16 cellular contexts compared by ENCODE assay signal in the genomic region with DNA sequence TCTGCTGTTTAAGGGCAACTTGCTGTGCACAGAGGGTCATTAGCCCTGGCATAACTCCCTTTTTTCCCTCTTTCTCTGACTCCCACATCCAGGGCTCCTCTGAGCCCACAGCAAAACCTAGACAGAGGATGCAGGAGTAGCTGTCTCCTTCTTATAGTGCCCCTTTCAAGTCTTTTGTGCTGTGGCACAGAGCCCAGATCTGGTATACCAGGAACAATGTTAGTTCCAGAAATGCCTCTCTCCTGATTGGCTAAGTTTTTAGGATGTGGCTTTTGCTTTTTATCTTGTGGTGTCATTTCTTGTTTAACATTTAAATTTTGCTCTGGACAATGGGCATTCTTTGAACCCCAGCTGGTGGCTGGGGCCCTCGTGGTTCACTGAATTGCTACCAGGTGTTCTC. TPM values are rescaled to one million over a fixed set of nuclear protein-coding genes. Genes with fewer than 3 reads are reported as not detected.
A peak's percentile ranks its signal among the peaks of the same experiment; 100 is the strongest.
DNase-seq lines count a peak whose midpoint lies in the region; TF ChIP-seq lines count a peak whose summit lies in the region.
"Had no signal": no experiment of that assay in that cellular context is flagged by ENCODE, and none has a peak within 500 bp of the region (broad histone marks: within the 10 kb centered on the region; RNA-seq: fewer than 3 reads in every experiment).

No MANE protein-coding gene starts in this region.

- H3K27me3 Mint-ChIP-seq in activated naive CD8-positive, alpha-beta T cell treated with anti-CD3 and anti-CD28 coated beads for 36 hours, result no peaks in the 10 kb centered on the region

- TF ChIP-seq CTCF in neutrophil (IDR thresholded peaks at IDR 0.05), result no peak

- no peak overlapping the region for H3K4me3 ChIP-seq in neutrophil (ENCODE audit: low read depth in 1 of 2, low read length in 1 of 2)
- H3K4me3 ChIP-seq: cardiac muscle cell had no signal

- H3K27ac Mint-ChIP-seq in activated naive CD8-positive, alpha-beta T cell treated with anti-CD3 and anti-CD28 coated beads for 36 hours, result peak overlapping the region; percentile 64
- H3K27ac Mint-ChIP-seq: activated T-helper 1 cell treated with anti-CD3 and anti-CD28 coated beads, Interleukin-12 subunit alpha, Interleukin-12 subunit beta, Interleukin-2, Interleukin-4 antibody, amounts not matched to agents 30 ng/mL and 10 ng/mL and 1 ng/mL, durations not matched to agents 14 hours and 24 hours and 36 hours; WTC11 had no signal

- H3K27ac ChIP-seq in neutrophil, result peak overlapping the region; percentile 63
- H3K27ac ChIP-seq: cardiac muscle cell had no signal

- in situ Hi-C loops in KBM-7 (cut with MboI; ENCODE audit: low pct_unique_long_range_greater_than_20kb, low sequenced_read_pairs), result loop anchor here (10.0 kb wide), 1 partner anchor 214 kb away; a partner anchor contains a TSS

- DNase-seq in NCI-H2107 treated with DMSO at 0.1 percent for 48 hours (lab: John Stamatoyannopoulos, UW; ENCODE audit: unreplicated experiment), result peak; percentile 55
- no peak for DNase-seq in NCI-H2107 (lab: John Stamatoyannopoulos, UW)
- DNase-seq in KBM-7, result peak; percentile 39
- DNase-seq in activated naive CD8-positive, alpha-beta T cell treated with anti-CD3 and anti-CD28 coated beads for 36 hours, result no peak
- no peak for DNase-seq in NCI-H146 (lab: John Stamatoyannopoulos, UW)
- DNase-seq in occipital lobe (lab: John Stamatoyannopoulos, UW), result no peak
- DNase-seq in superior temporal gyrus (ENCODE audit: extremely low spot score), result no peak
- DNase-seq: 8988T, DMS 273 treated with DMSO at 0.1 percent for 48 hours, left colon, NCI-H187 treated with DMSO at 0.1 percent for 48 hours, NCI-H69 had no signal

- H3K27me3 ChIP-seq in neutrophil, result no peaks in the 10 kb centered on the region

- H3K36me3 Mint-ChIP-seq in activated naive CD8-positive, alpha-beta T cell treated with anti-CD3 and anti-CD28 coated beads for 36 hours, result peaks cover 20% of the 10 kb centered on the region
- H3K36me3 Mint-ChIP-seq: WTC11 had no signal

- H3K4me3 Mint-ChIP-seq in activated naive CD8-positive, alpha-beta T cell treated with anti-CD3 and anti-CD28 coated beads for 36 hours, result no peak overlapping the region
- H3K4me3 Mint-ChIP-seq: activated T-helper 1 cell treated with anti-CD3 and anti-CD28 coated beads, Interleukin-12 subunit alpha, Interleukin-12 subunit beta, Interleukin-2, Interleukin-4 antibody, amounts not matched to agents 30 ng/mL and 10 ng/mL and 1 ng/mL, durations not matched to agents 14 hours and 24 hours and 36 hours; WTC11 had no signal

- peaks cover 64% of the 10 kb centered on the region for H3K4me1 Mint-ChIP-seq in activated naive CD8-positive, alpha-beta T cell treated with anti-CD3 and anti-CD28 coated beads for 36 hours
- H3K4me1 Mint-ChIP-seq: WTC11 had no signal

- no peaks in the 10 kb centered on the region for H3K9me3 ChIP-seq in neutrophil

- peaks cover 34 to 48% of the 10 kb centered on the region in 2 experiments for H3K4me1 ChIP-seq in neutrophil (ENCODE audit: control insufficient read depth in 1 of 2, insufficient read depth in 1 of 2, low read depth in 1 of 2, low read length in 1 of 2)

- H3K9me3 Mint-ChIP-seq in activated naive CD8-positive, alpha-beta T cell treated with anti-CD3 and anti-CD28 coated beads for 36 hours, result no peaks in the 10 kb centered on the region
- H3K9me3 Mint-ChIP-seq: activated T-helper 1 cell treated with anti-CD3 and anti-CD28 coated beads, Interleukin-12 subunit alpha, Interleukin-12 subunit beta, Interleukin-2, Interleukin-4 antibody, amounts not matched to agents 30 ng/mL and 10 ng/mL and 1 ng/mL, durations not matched to agents 14 hours and 24 hours and 36 hours; WTC11 had no signal

- H3K36me3 ChIP-seq in neutrophil, result peaks cover 29% of the 10 kb centered on the region
- H3K36me3 ChIP-seq: cardiac muscle cell had no signal

RNA-seq across cellular contexts. Expression of a gene that starts 25.6 kb away (rescaled TPM):
- total RNA-seq in activated naive CD8-positive, alpha-beta T cell treated with anti-CD3 and anti-CD28 coated beads for 36 hours, result 100 to 1,000 TPM; 217 to 237 TPM
- 66.3 TPM for total RNA-seq in occipital lobe

Comparison
In these comparisons a context has a peak if more than half of its experiments do, and no peak if none do; other contexts are left out.
1. DNase-seq: peak in NCI-H2107 treated with DMSO at 0.1 percent for 48 hours (single experiment) and KBM-7 (single experiment); none in NCI-H2107 (single experiment), activated naive CD8-positive, alpha-beta T cell treated with anti-CD3 and anti-CD28 coated beads for 36 hours (single experiment), NCI-H146 (single experiment), occipital lobe (single experiment) and superior temporal gyrus (single experiment).